8 cellular contexts compared by ENCODE assay signal in genomic region chr21:32520885-32521735, GRCh38.
DNase-seq lines count a peak whose midpoint lies in the region; ATAC-seq and TF ChIP-seq lines count a peak whose summit lies in the region.

No MANE protein-coding gene starts in this region.

- no peaks in the 10 kb centered on the region; the same call in 2 of the 3 replicates for H3K36me3 Mint-ChIP-seq in GM23338 (ENCODE audit: low read depth)
- no peaks in the 10 kb centered on the region for H3K36me3 Mint-ChIP-seq in stimulated activated memory B cell treated with anti-CD40 and anti-IgM and Interleukin-4, amounts not matched to agents 10 μg/mL and 1 μg/mL and 100 μg/mL, for 72 hours

- 0 out of 2 replicates have a peak, but pooled peaks cover 5% of the 10 kb centered on the region for H3K9me2 ChIP-seq in GM23338 (ENCODE audit: insufficient read depth)

- no peak overlapping the region for H2AFZ ChIP-seq in GM23338

- intact Hi-C loops in posterior cingulate gyrus (cut with DNase I), result no loop called here

- no peak for TF ChIP-seq CTCF in GM23338 (conservative IDR thresholded peaks at IDR 0.05; ENCODE audit: low read depth in 2 of 2)
- no peak for TF ChIP-seq CTCF in WERI-Rb-1 (IDR thresholded peaks at IDR 0.05; ENCODE audit: low read depth, low read length)

- H3K4me1 ChIP-seq in GM23338 (ENCODE audit: insufficient read depth) (peaks cover 24% of the 10 kb centered on the region), SJCRH30 (peaks cover 9% of the 10 kb centered on the region)

- no peak overlapping the region for H3K4me3 Mint-ChIP-seq in GM23338
- no peak overlapping the region for H3K4me3 Mint-ChIP-seq in stimulated activated memory B cell treated with anti-CD40 and anti-IgM and Interleukin-4, amounts not matched to agents 10 μg/mL and 1 μg/mL and 100 μg/mL, for 72 hours

- 0 out of 2 replicates have a peak overlapping the region, but pooled peaks have one; percentile 39 for H3K27ac ChIP-seq in GM23338 (ENCODE audit: low read depth)
- H3K27ac ChIP-seq in SJCRH30, result peak overlapping the region; percentile 13; the same call in 1 of the 2 replicates
- H3K27ac ChIP-seq in WERI-Rb-1, result no peak overlapping the region

- H4K20me1 ChIP-seq in GM23338 (replicated peaks; ENCODE audit: insufficient read depth), result no peaks in the 10 kb centered on the region

- H3K27ac Mint-ChIP-seq in GM23338, result no peak overlapping the region
- no peak overlapping the region for H3K27ac Mint-ChIP-seq in stimulated activated memory B cell treated with anti-CD40 and anti-IgM and Interleukin-4, amounts not matched to agents 10 μg/mL and 1 μg/mL and 100 μg/mL, for 72 hours

- no peak overlapping the region for H3K4me2 ChIP-seq in GM23338

- peaks cover 7% of the 10 kb centered on the region for H3K9me3 Mint-ChIP-seq in GM23338
- peaks cover 10% of the 10 kb centered on the region for H3K9me3 Mint-ChIP-seq in stimulated activated memory B cell treated with anti-CD40 and anti-IgM and Interleukin-4, amounts not matched to agents 10 μg/mL and 1 μg/mL and 100 μg/mL, for 72 hours

- H3K4me3 ChIP-seq in GM23338 (no peak overlapping the region), SJCRH30 (no peak overlapping the region), WERI-Rb-1 (ENCODE audit: low read depth, low read length) (no peak overlapping the region)

- no peaks in the 10 kb centered on the region for H3K79me2 ChIP-seq in GM23338 (replicated peaks; ENCODE audit: insufficient read depth)

- H3K36me3 ChIP-seq in GM23338 (ENCODE audit: insufficient read depth) (no peaks in the 10 kb centered on the region), SJCRH30 (no peaks in the 10 kb centered on the region), WERI-Rb-1 (no peaks in the 10 kb centered on the region)

- H3K27me3 ChIP-seq in GM23338 (ENCODE audit: insufficient read depth) (no peaks in the 10 kb centered on the region), SJCRH30 (no peaks in the 10 kb centered on the region), WERI-Rb-1 (ENCODE audit: insufficient read depth, low read depth, severe bottlenecking) (no peaks in the 10 kb centered on the region)

- H3K9me3 ChIP-seq in SJCRH30 (replicated peaks), result no peaks in the 10 kb centered on the region
- H3K9me3 ChIP-seq in WERI-Rb-1 (ENCODE audit: severe bottlenecking), result no peaks in the 10 kb centered on the region

- H3K27me3 Mint-ChIP-seq in GM23338 (ENCODE audit: insufficient read depth, low read depth, poor library complexity), result no peaks in the 10 kb centered on the region
- H3K27me3 Mint-ChIP-seq in stimulated activated memory B cell treated with anti-CD40 and anti-IgM and Interleukin-4, amounts not matched to agents 10 μg/mL and 1 μg/mL and 100 μg/mL, for 72 hours, result peaks cover 48% of the 10 kb centered on the region

- no peak for ATAC-seq in GM23338
- no peak for ATAC-seq in stimulated activated memory B cell treated with anti-CD40 and anti-IgM and Interleukin-4, amounts not matched to agents 10 μg/mL and 1 μg/mL and 100 μg/mL, for 72 hours
- no peak for ATAC-seq in GM18858 (IDR thresholded peaks at IDR 0.05; ENCODE audit: unreplicated experiment)
- ATAC-seq in HG02884 (IDR thresholded peaks at IDR 0.05; ENCODE audit: unreplicated experiment), result no peak

- H3F3A ChIP-seq in GM23338 (replicated peaks; ENCODE audit: low read depth), result peaks cover 15% of the 10 kb centered on the region

- DNase-seq in GM23338 (ENCODE audit: low spot score) (no peak), SJCRH30 (peak; percentile 81 to 82), fibroblast of peridontal ligament (ENCODE audit: extremely low read depth) (peak; percentile 98), posterior cingulate gyrus (peak; percentile 39 to 93 (median 56)), WERI-Rb-1 (no peak)

- peaks cover 35% of the 10 kb centered on the region for H3K4me1 Mint-ChIP-seq in GM23338
- H3K4me1 Mint-ChIP-seq in stimulated activated memory B cell treated with anti-CD40 and anti-IgM and Interleukin-4, amounts not matched to agents 10 μg/mL and 1 μg/mL and 100 μg/mL, for 72 hours, result no peaks in the 10 kb centered on the region

TF ChIP-seq in GM23338, 12 proteins besides CTCF, POLR2A, EP300 and RAD21 (continues in another document):
- TF ChIP-seq CREB1 (CRISPR knock-in tag; IDR thresholded peaks at IDR 0.05; ENCODE audit: low read depth) (no peak), POLR2AphosphoS5 (IDR thresholded peaks at IDR 0.05; ENCODE audit: low read depth) (no peak), NANOG (IDR thresholded peaks at IDR 0.05; ENCODE audit: borderline replicate concordance) (no peak), JUNB (IDR thresholded peaks at IDR 0.05; ENCODE audit: unreplicated experiment) (no peak), REST (IDR thresholded peaks at IDR 0.05; ENCODE audit: unreplicated experiment) (no peak), STAT1 (IDR thresholded peaks at IDR 0.05; ENCODE audit: unreplicated experiment) (no peak)

Comparison
In these comparisons a context has a peak if more than half of its experiments do, and no peak if none do; other contexts are left out.
1. DNase-seq: peak in SJCRH30 (2 of 2), fibroblast of peridontal ligament (single experiment) and posterior cingulate gyrus (10 of 10); none in GM23338 (single experiment) and WERI-Rb-1 (single experiment).